ENCODE assay signal across 13 cellular contexts in the genomic region with DNA sequence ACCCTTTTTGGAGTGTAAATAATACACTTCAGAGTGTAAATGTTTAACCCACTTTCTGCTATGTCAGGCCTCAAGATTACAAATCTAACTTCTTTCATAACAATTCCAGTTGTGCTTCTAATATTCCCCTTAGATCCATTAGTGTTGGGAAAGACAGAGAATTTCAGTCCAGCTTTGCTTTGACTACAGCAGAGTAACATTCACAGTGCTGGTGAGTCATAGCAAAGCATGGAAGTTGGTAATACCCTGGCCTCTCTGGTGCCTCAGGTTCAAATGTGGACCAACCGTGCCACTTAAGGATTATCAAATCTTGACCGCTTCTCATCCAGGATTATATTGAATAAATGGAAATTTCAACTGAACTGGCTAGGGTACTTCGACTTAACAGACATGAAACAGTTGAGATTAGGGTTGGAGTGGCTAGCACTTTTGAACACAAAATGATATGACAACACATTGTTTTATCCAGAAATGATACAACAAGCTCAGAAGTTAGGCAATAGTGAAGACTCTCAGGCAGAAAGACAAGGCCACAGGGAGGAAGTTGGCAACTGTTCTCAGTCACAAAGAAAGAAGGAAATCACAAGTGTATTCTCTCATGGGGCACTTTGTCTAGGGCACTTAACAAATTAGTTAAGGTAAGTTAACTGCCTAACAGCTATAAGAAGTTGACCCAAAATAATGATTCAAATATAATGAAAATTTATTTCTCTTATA. TPM values are rescaled to one million over a fixed set of nuclear protein-coding genes. Genes with fewer than 3 reads are reported as not detected.
DNase-seq lines count a peak whose midpoint lies in the region; ATAC-seq and TF ChIP-seq lines count a peak whose summit lies in the region.
"Had no signal": no experiment of that assay in that cellular context is flagged by ENCODE, and none has a peak within 500 bp of the region (broad histone marks: within the 10 kb centered on the region; RNA-seq: fewer than 3 reads in every experiment).

No MANE protein-coding gene starts in this region.

- intact Hi-C loops in breast epithelium (cut with DNase I; ENCODE audit: low total_unique reads) (no loop called here), mucosa of descending colon (cut with DNase I, micrococcal nuclease) (no loop called here)
- intact Hi-C loops in activated T-helper 2 cell treated with anti-CD3 and anti-CD28 coated beads, Interferon-gamma antibody, Interleukin-2, Interleukin-4, amounts not matched to agents 10 μg/mL and 5 μg/mL and 100 μg/mL, durations not matched to agents 14 hours and 24 hours and 36 hours (cut with micrococcal nuclease): no loop called here

- DNase-seq in Ammon's horn (ENCODE audit: low spot score) (peak; percentile 30), M059J (ENCODE audit: low read depth) (peak; percentile 78), breast epithelium (ENCODE audit: low spot score in 2 of 2) (no peak), mucosa of descending colon (no peak), endodermal cell (no peak)
- DNase-seq in activated naive CD4-positive, alpha-beta T cell treated with Interleukin-2 at 50 U/mL for 16 hours: no peak
- no peak for DNase-seq in activated T-helper 2 cell treated with anti-CD3 and anti-CD28 coated beads, Interferon-gamma antibody, Interleukin-2, Interleukin-4, amounts not matched to agents 10 μg/mL and 5 μg/mL and 100 μg/mL, durations not matched to agents 14 hours and 24 hours and 36 hours (ENCODE audit: low spot score)
- DNase-seq: activated naive CD4-positive, alpha-beta T cell treated with anti-CD3 and anti-CD28 coated beads for 36 hours; DND-41; head of caudate nucleus; posterior cingulate gyrus; stimulated activated CD8-positive, alpha-beta memory T cell treated with anti-CD3 and anti-CD28 coated beads, Interleukin-4, amount 100 ng/mL, for 48 hours had no signal

- H3K9me3 Mint-ChIP-seq in activated T-helper 2 cell treated with anti-CD3 and anti-CD28 coated beads, Interferon-gamma antibody, Interleukin-2, Interleukin-4, amounts not matched to agents 10 μg/mL and 5 μg/mL and 100 μg/mL, durations not matched to agents 14 hours and 24 hours and 36 hours: no peaks in the 10 kb centered on the region
- no peaks in the 10 kb centered on the region for H3K9me3 Mint-ChIP-seq in endodermal cell
- H3K9me3 Mint-ChIP-seq: activated naive CD4-positive, alpha-beta T cell treated with anti-CD3 and anti-CD28 coated beads for 36 hours had no signal

- peak; percentile 36 for ATAC-seq in mucosa of descending colon
- no peak for ATAC-seq in HG02763 (IDR thresholded peaks at IDR 0.05; ENCODE audit: unreplicated experiment)

- no peaks in the 10 kb centered on the region for H3K36me3 Mint-ChIP-seq in activated T-helper 2 cell treated with anti-CD3 and anti-CD28 coated beads, Interferon-gamma antibody, Interleukin-2, Interleukin-4, amounts not matched to agents 10 μg/mL and 5 μg/mL and 100 μg/mL, durations not matched to agents 14 hours and 24 hours and 36 hours (ENCODE audit: low read depth)
- no peaks in the 10 kb centered on the region for H3K36me3 Mint-ChIP-seq in endodermal cell (ENCODE audit: low read depth)

- no peaks in the 10 kb centered on the region for H3K27me3 Mint-ChIP-seq in activated T-helper 2 cell treated with anti-CD3 and anti-CD28 coated beads, Interferon-gamma antibody, Interleukin-2, Interleukin-4, amounts not matched to agents 10 μg/mL and 5 μg/mL and 100 μg/mL, durations not matched to agents 14 hours and 24 hours and 36 hours (ENCODE audit: low read depth)
- H3K27me3 Mint-ChIP-seq in endodermal cell (ENCODE audit: insufficient read depth): no peaks in the 10 kb centered on the region

- TF ChIP-seq CTCF in breast epithelium (IDR thresholded peaks at IDR 0.05): no peak
- TF ChIP-seq CTCF in mucosa of descending colon (IDR thresholded peaks at IDR 0.05): no peak
- TF ChIP-seq CTCF in endodermal cell (conservative IDR thresholded peaks at IDR 0.05): no peak

- H3K9me3 ChIP-seq in breast epithelium: no peaks in the 10 kb centered on the region
- H3K9me3 ChIP-seq in mucosa of descending colon: no peaks in the 10 kb centered on the region
- no peaks in the 10 kb centered on the region for H3K9me3 ChIP-seq in endodermal cell (ENCODE audit: control insufficient read depth, low read length)

- no peak for TF ChIP-seq POLR2A in breast epithelium (IDR thresholded peaks at IDR 0.05)

- H3K36me3 ChIP-seq in breast epithelium (no peaks in the 10 kb centered on the region), mucosa of descending colon (ENCODE audit: low read depth) (no peaks in the 10 kb centered on the region), endodermal cell (ENCODE audit: control insufficient read depth, insufficient read depth, low read length) (no peaks in the 10 kb centered on the region)

- no peaks in the 10 kb centered on the region for H3K4me1 ChIP-seq in breast epithelium
- H3K4me1 ChIP-seq in mucosa of descending colon (ENCODE audit: low read depth): no peaks in the 10 kb centered on the region
- no peaks in the 10 kb centered on the region for H3K4me1 ChIP-seq in endodermal cell (ENCODE audit: control insufficient read depth, insufficient read depth, low read length)

- H3K9ac ChIP-seq in endodermal cell (ENCODE audit: extremely low read depth, low read length, poor library complexity, severe bottlenecking): no peak overlapping the region

- no peaks in the 10 kb centered on the region for H3K27me3 ChIP-seq in breast epithelium
- no peaks in the 10 kb centered on the region for H3K27me3 ChIP-seq in endodermal cell (ENCODE audit: control insufficient read depth, insufficient read depth, low read length, poor library complexity, severe bottlenecking)

- H3K27ac Mint-ChIP-seq in activated T-helper 2 cell treated with anti-CD3 and anti-CD28 coated beads, Interferon-gamma antibody, Interleukin-2, Interleukin-4, amounts not matched to agents 10 μg/mL and 5 μg/mL and 100 μg/mL, durations not matched to agents 14 hours and 24 hours and 36 hours: no peak overlapping the region
- no peak overlapping the region for H3K27ac Mint-ChIP-seq in endodermal cell
- H3K27ac Mint-ChIP-seq: activated naive CD4-positive, alpha-beta T cell treated with anti-CD3 and anti-CD28 coated beads for 36 hours had no signal

- H3K4me1 Mint-ChIP-seq in activated T-helper 2 cell treated with anti-CD3 and anti-CD28 coated beads, Interferon-gamma antibody, Interleukin-2, Interleukin-4, amounts not matched to agents 10 μg/mL and 5 μg/mL and 100 μg/mL, durations not matched to agents 14 hours and 24 hours and 36 hours (ENCODE audit: low read depth): peaks cover 2% of the 10 kb centered on the region
- H3K4me1 Mint-ChIP-seq in endodermal cell: no peaks in the 10 kb centered on the region

- 90 to 97% methylated on average over 3 of the region's 3 CpGs for WGBS in endodermal cell (ENCODE audit: insufficient coverage in 1 of 2, insufficient read length in 1 of 2), 2 experiments

- no peak overlapping the region for H3K4me3 Mint-ChIP-seq in activated T-helper 2 cell treated with anti-CD3 and anti-CD28 coated beads, Interferon-gamma antibody, Interleukin-2, Interleukin-4, amounts not matched to agents 10 μg/mL and 5 μg/mL and 100 μg/mL, durations not matched to agents 14 hours and 24 hours and 36 hours (ENCODE audit: low read depth)
- no peak overlapping the region for H3K4me3 Mint-ChIP-seq in endodermal cell
- H3K4me3 Mint-ChIP-seq: activated naive CD4-positive, alpha-beta T cell treated with anti-CD3 and anti-CD28 coated beads for 36 hours had no signal

- H3K4me3 ChIP-seq in breast epithelium (no peak overlapping the region), mucosa of descending colon (no peak overlapping the region), endodermal cell (ENCODE audit: low read length) (no peak overlapping the region)

- H3K27ac ChIP-seq in breast epithelium (peak overlapping the region; percentile 30 to 54), endodermal cell (ENCODE audit: low read depth, low read length) (no peak overlapping the region)

RNA-seq across cellular contexts. Expression of gene RASA1, which starts 24.4 kb away (rescaled TPM):
- 20.1 and 31.3 TPM in 2 replicates for total RNA-seq in M059J (2014; rRNA removed; shearing (Covaris generic))
- total RNA-seq in breast epithelium (10 to 100 TPM; 31.8 to 54.2 (median 41.1) TPM), mucosa of descending colon (10 to 100 TPM; 25.0 to 27.0 (median 25.8) TPM), endodermal cell (10 to 100 TPM; 50.9 to 63.0 TPM)
- total RNA-seq in activated T-helper 2 cell treated with anti-CD3 and anti-CD28 coated beads, Interferon-gamma antibody, Interleukin-2, Interleukin-4, amounts not matched to agents 10 μg/mL and 5 μg/mL and 100 μg/mL, durations not matched to agents 14 hours and 24 hours and 36 hours: 21.1 and 21.9 TPM in 2 replicates
- 58.5 TPM for polyA plus RNA-seq in endodermal cell (2013, experiment 1 of 2)
- 54.2 TPM for polyA plus RNA-seq in endodermal cell (2013, experiment 2 of 2)

Comparison
In these comparisons a context has a peak if more than half of its experiments do, and no peak if none do; other contexts are left out.
1. DNase-seq: peak in Ammon's horn (single experiment) and M059J (single experiment); none in breast epithelium (0 of 2), mucosa of descending colon (0 of 3), activated naive CD4-positive, alpha-beta T cell treated with Interleukin-2 at 50 U/mL for 16 hours (single experiment), activated T-helper 2 cell treated with anti-CD3 and anti-CD28 coated beads, Interferon-gamma antibody, Interleukin-2, Interleukin-4, amounts not matched to agents 10 μg/mL and 5 μg/mL and 100 μg/mL, durations not matched to agents 14 hours and 24 hours and 36 hours (single experiment) and endodermal cell (single experiment).